Comparison of ENCODE assay signal across 32 cellular contexts in genomic region chr18:72834731-72835130, GRCh38. TPM values are rescaled to one million over a fixed set of nuclear protein-coding genes. Genes with fewer than 3 reads are reported as not detected.
"Had no signal": no experiment of that assay in that cellular context is flagged by ENCODE, and none has a peak within 500 bp of the region (broad histone marks: within the 10 kb centered on the region; RNA-seq: fewer than 3 reads in every experiment).

No MANE protein-coding gene starts in this region.

- DNase-seq: activated CD4-positive, alpha-beta memory T cell treated with anti-CD3 and anti-CD28 coated beads, Interleukin-2, amount 10 ng/mL, durations not matched to agents 7 days and 5 days; activated CD4-positive, alpha-beta T cell treated with anti-CD3 and anti-CD28 coated beads for 1 hour; activated CD4-positive, alpha-beta T cell treated with anti-CD3 and anti-CD28 coated beads for 36 hours; activated CD4-positive, alpha-beta T cell treated with anti-CD3 and anti-CD28 coated beads for 48 hours; activated CD4-positive, alpha-beta T cell treated with anti-CD3 and anti-CD28 coated beads, Interleukin-2, amount 10 ng/mL, durations not matched to agents 7 days and 5 days; activated CD4-positive, alpha-beta T cell treated with anti-CD3 and anti-CD28 coated beads, Interleukin-2, amount 50 U/mL, for 48 hours; activated CD4-positive, CD25-positive, alpha-beta regulatory T cell; activated CD8-positive, alpha-beta memory T cell treated with anti-CD3 and anti-CD28 coated beads for 24 hours; activated CD8-positive, alpha-beta memory T cell treated with anti-CD3 and anti-CD28 coated beads, Interleukin-2, amount 10 ng/mL, durations not matched to agents 7 days and 5 days; activated CD8-positive, alpha-beta memory T cell treated with anti-CD3 and anti-CD28 coated beads, Interleukin-2, amount 50 U/mL, for 48 hours; activated CD8-positive, alpha-beta T cell treated with anti-CD3 and anti-CD28 coated beads, Interleukin-2, amount 10 ng/mL, durations not matched to agents 7 days and 5 days; activated effector memory CD4-positive, alpha-beta T cell treated with Interleukin-2 at 50 U/mL for 16 hours; activated gamma-delta T cell treated with Interleukin-2 at 50 U/mL for 16 hours; activated naive CD4-positive, alpha-beta T cell; activated naive CD4-positive, alpha-beta T cell treated with anti-CD3 and anti-CD28 coated beads for 36 hours; activated naive CD4-positive, alpha-beta T cell treated with anti-CD3 and anti-CD28 coated beads, Interleukin-2, amount 50 U/mL, for 16 hours; activated naive CD8-positive, alpha-beta T cell treated with anti-CD3 and anti-CD28 coated beads for 36 hours; activated T-cell treated with anti-CD3 and anti-CD28 coated beads, Interleukin-2, amount 50 U/mL, for 24 hours; activated T-cell treated with anti-CD3 and anti-CD28 coated beads, Interleukin-2, amount 50 U/mL, for 48 hours; adrenal gland; amniotic stem cell; aorta; body of pancreas; brain microvascular endothelial cell; central memory CD4-positive, alpha-beta T cell; T-helper 1 cell; T-helper 2 cell; T-helper 9 cell had no signal

- FAIRE-seq: astrocyte had no signal

- ATAC-seq: activated CD4-positive, alpha-beta T cell treated with anti-CD3 and anti-CD28 coated beads for 36 hours; activated CD4-positive, CD25-positive, alpha-beta regulatory T cell treated with anti-CD3 and anti-CD28 coated beads, Interleukin-2, amount 50 U/mL, for 24 hours; activated CD8-positive, alpha-beta memory T cell treated with anti-CD3 and anti-CD28 coated beads, Interleukin-2, amount 10 ng/mL, durations not matched to agents 7 days and 5 days; activated CD8-positive, alpha-beta T cell treated with anti-CD3 and anti-CD28 coated beads, Interleukin-2, amount 10 ng/mL, durations not matched to agents 7 days and 5 days; activated naive CD4-positive, alpha-beta T cell treated with anti-CD3 and anti-CD28 coated beads, Interleukin-2, amount 50 U/mL, for 72 hours; body of pancreas had no signal

RNA-seq across cellular contexts. Expression of gene NETO1, which starts 33.1 kb away (rescaled TPM):
- total RNA-seq: activated CD4-positive, alpha-beta memory T cell treated with anti-CD3 and anti-CD28 coated beads, Interleukin-2, amount 10 ng/mL, durations not matched to agents 7 days and 5 days; activated CD4-positive, alpha-beta T cell treated with anti-CD3 and anti-CD28 coated beads for 36 hours; activated CD4-positive, alpha-beta T cell treated with anti-CD3 and anti-CD28 coated beads, Interleukin-2, amount 10 ng/mL, durations not matched to agents 7 days and 5 days; activated CD8-positive, alpha-beta memory T cell treated with anti-CD3 and anti-CD28 coated beads, Interleukin-2, amount 10 ng/mL, durations not matched to agents 7 days and 5 days; activated CD8-positive, alpha-beta T cell treated with anti-CD3 and anti-CD28 coated beads, Interleukin-2, amount 10 ng/mL, durations not matched to agents 7 days and 5 days; activated naive CD4-positive, alpha-beta T cell treated with anti-CD3 and anti-CD28 coated beads for 36 hours; activated naive CD4-positive, alpha-beta T cell treated with anti-CD3 and anti-CD28 coated beads, Interleukin-2, amount 50 U/mL, for 72 hours; activated naive CD8-positive, alpha-beta T cell treated with anti-CD3 and anti-CD28 coated beads for 36 hours; activated T-helper 2 cell treated with anti-CD3 and anti-CD28 coated beads, Interferon-gamma antibody, Interleukin-2, Interleukin-4, amounts not matched to agents 10 μg/mL and 5 μg/mL and 100 μg/mL, durations not matched to agents 14 hours and 24 hours and 36 hours; body of pancreas had no signal
